20 cellular contexts compared by ENCODE assay signal in genomic region chr6:144578385-144579350, GRCh38.
A peak's percentile ranks its signal among the peaks of the same experiment; 100 is the strongest.
DNase-seq lines count a peak whose midpoint lies in the region; ATAC-seq and TF ChIP-seq lines count a peak whose summit lies in the region.
"Had no signal": no experiment of that assay in that cellular context is flagged by ENCODE, and none has a peak within 500 bp of the region (broad histone marks: within the 10 kb centered on the region; RNA-seq: fewer than 3 reads in every experiment).

No MANE protein-coding gene starts in this region.

- H3K36me3 Mint-ChIP-seq in activated T-cell treated with anti-CD3 and anti-CD28 coated beads, Interleukin-2, amount 50 U/mL, for 24 hours (ENCODE audit: low read depth): peaks cover 22% of the 10 kb centered on the region
- H3K36me3 Mint-ChIP-seq in T-cell: peaks cover 31% of the 10 kb centered on the region
- peaks cover 4% of the 10 kb centered on the region for H3K36me3 Mint-ChIP-seq in neural progenitor cell

- TF ChIP-seq CTCF in fibroblast of lung (conservative IDR thresholded peaks at IDR 0.05 in 1 of 2, IDR thresholded peaks at IDR 0.05 in 1 of 2; ENCODE audit: low read depth in 1 of 2, low read length in 2 of 2) (no peak), neural progenitor cell (IDR thresholded peaks at IDR 0.05) (no peak)

- POLR2A ChIA-PET in T-cell (lab: Charles Lee): no interaction called here

- H3K4me1 Mint-ChIP-seq in activated T-cell treated with anti-CD3 and anti-CD28 coated beads, Interleukin-2, amount 50 U/mL, for 24 hours (ENCODE audit: low read depth): peaks cover 44% of the 10 kb centered on the region
- peaks cover 32 to 54% (median 45%) of the 10 kb centered on the region in 3 donors for H3K4me1 Mint-ChIP-seq in T-cell
- peaks cover 14% of the 10 kb centered on the region for H3K4me1 Mint-ChIP-seq in neural progenitor cell

- no peak overlapping the region for H3K4me3 ChIP-seq in fibroblast of lung (replicated peaks in 1 of 4; ENCODE audit: control extremely low read depth in 1 of 4, insufficient read depth in 1 of 4, low read depth in 3 of 4, low read length in 4 of 4)
- no peak overlapping the region for H3K4me3 ChIP-seq in neural progenitor cell
- H3K4me3 ChIP-seq: left ventricle myocardium inferior, PC-9, prostate gland, spleen had no signal

- H4K20me1 ChIP-seq in fibroblast of lung (ENCODE audit: control insufficient read depth, extremely low read depth, insufficient read depth, low read length) (no peaks in the 10 kb centered on the region), neural progenitor cell (ENCODE audit: low read depth) (peaks cover 3% of the 10 kb centered on the region)

- DNase-seq in activated T-cell treated with anti-CD3 and anti-CD28 coated beads, Interleukin-2, amount 50 U/mL, for 24 hours: no peak
- DNase-seq in activated T-cell treated with anti-CD3 and anti-CD28 coated beads for 4 hours: no peak
- DNase-seq in T-cell: no peak
- peak; percentile 25 to 49 for DNase-seq in fibroblast of lung (ENCODE audit: low read depth in 2 of 2)
- DNase-seq in neural progenitor cell (ENCODE audit: low spot score): no peak
- no peak for DNase-seq in OCI-M2 (lab: John Stamatoyannopoulos, UW; ENCODE audit: unreplicated experiment)
- no peak for DNase-seq in GDM1 (lab: John Stamatoyannopoulos, UW)
- DNase-seq: ACHN; activated gamma-delta T cell treated with Interleukin-2 at 50 U/mL for 16 hours; left ventricle myocardium inferior; NCI-H187; NCI-H526; PC-9; spleen; stimulated activated naive CD4-positive, alpha-beta T cell treated with Interleukin-2 at 50 U/mL for 16 hours; trophoblast cell had no signal

- H3K9ac ChIP-seq in fibroblast of lung (ENCODE audit: insufficient read depth, low read length) (no peak overlapping the region), neural progenitor cell (no peak overlapping the region)

- H3K27me3 ChIP-seq in fibroblast of lung (ENCODE audit: control insufficient read depth, insufficient read depth, low read length): no peaks in the 10 kb centered on the region
- H3K27me3 ChIP-seq in neural progenitor cell: no peaks in the 10 kb centered on the region
- H3K27me3 ChIP-seq: spleen had no signal

- no peak overlapping the region for H3K4me3 Mint-ChIP-seq in activated T-cell treated with anti-CD3 and anti-CD28 coated beads, Interleukin-2, amount 50 U/mL, for 24 hours
- H3K4me3 Mint-ChIP-seq in T-cell (no peak overlapping the region), neural progenitor cell (no peak overlapping the region)

- ATAC-seq in T-cell (replicated peaks in 1 of 4): no peak
- no peak for ATAC-seq in GM21515 (IDR thresholded peaks at IDR 0.05; ENCODE audit: unreplicated experiment)

- H3K9me3 ChIP-seq in fibroblast of lung (ENCODE audit: control insufficient read depth, insufficient read depth, low read depth, low read length) (no peaks in the 10 kb centered on the region), neural progenitor cell (ENCODE audit: low read depth) (no peaks in the 10 kb centered on the region)
- H3K9me3 ChIP-seq: left ventricle myocardium inferior, prostate gland, spleen had no signal

- H3K27ac ChIP-seq in fibroblast of lung (ENCODE audit: insufficient read depth, low read length) (no peak overlapping the region), neural progenitor cell (no peak overlapping the region)
- H3K27ac ChIP-seq: HL-60, left ventricle myocardium inferior, PC-9, prostate gland, spleen, VCaP had no signal

- H3K4me2 ChIP-seq in fibroblast of lung (ENCODE audit: extremely low read depth, insufficient read depth, low read length) (no peak overlapping the region), neural progenitor cell (no peak overlapping the region)
- H3K4me2 ChIP-seq: PC-9 had no signal

- H3K4me1 ChIP-seq in fibroblast of lung (ENCODE audit: control insufficient read depth, extremely low read depth, insufficient read depth, low read length): peaks cover 5% of the 10 kb centered on the region
- H3K4me1 ChIP-seq in neural progenitor cell: peaks cover 11% of the 10 kb centered on the region
- H3K4me1 ChIP-seq: prostate gland had no signal

- no peaks in the 10 kb centered on the region for H3K27me3 Mint-ChIP-seq in activated T-cell treated with anti-CD3 and anti-CD28 coated beads, Interleukin-2, amount 50 U/mL, for 24 hours
- H3K27me3 Mint-ChIP-seq in T-cell (no peaks in the 10 kb centered on the region), neural progenitor cell (ENCODE audit: insufficient read depth, low read depth) (peaks cover 2% of the 10 kb centered on the region)

- CTCF ChIA-PET in T-cell (lab: Charles Lee): interaction anchor here in 1 of 2 donors (1.0 to 1.2 kb wide), 3 partner anchors 10 to 452 kb away, joined by 3 read pairs; no protein-coding TSS in a partner anchor

- no peaks in the 10 kb centered on the region for H3F3A ChIP-seq in neural progenitor cell (ENCODE audit: low read depth)

- H3K27ac Mint-ChIP-seq in activated T-cell treated with anti-CD3 and anti-CD28 coated beads, Interleukin-2, amount 50 U/mL, for 24 hours: peak overlapping the region; percentile 58
- peak overlapping the region; percentile 34 to 47 for H3K27ac Mint-ChIP-seq in T-cell
- no peak overlapping the region for H3K27ac Mint-ChIP-seq in neural progenitor cell

- H3K79me2 ChIP-seq in fibroblast of lung (ENCODE audit: control insufficient read depth, insufficient read depth, low read length): no peaks in the 10 kb centered on the region
- no peaks in the 10 kb centered on the region for H3K79me2 ChIP-seq in neural progenitor cell (ENCODE audit: low read depth)

- H3K9me3 Mint-ChIP-seq in activated T-cell treated with anti-CD3 and anti-CD28 coated beads, Interleukin-2, amount 50 U/mL, for 24 hours: no peaks in the 10 kb centered on the region
- H3K9me3 Mint-ChIP-seq in T-cell (no peaks in the 10 kb centered on the region), neural progenitor cell (no peaks in the 10 kb centered on the region)

- no peaks in the 10 kb centered on the region for H3K36me3 ChIP-seq in fibroblast of lung (ENCODE audit: control insufficient read depth, insufficient read depth, low read length)
- no peaks in the 10 kb centered on the region for H3K36me3 ChIP-seq in neural progenitor cell
- H3K36me3 ChIP-seq: prostate gland had no signal

- no peak overlapping the region for H2AFZ ChIP-seq in fibroblast of lung (ENCODE audit: low read length)
- H2AFZ ChIP-seq in neural progenitor cell (replicated peaks): no peak overlapping the region
- H2AFZ ChIP-seq: PC-9 had no signal

Comparison
In these comparisons a context has a peak if more than half of its experiments do, and no peak if none do; other contexts are left out.
1. DNase-seq: peak in fibroblast of lung (2 of 2); none in activated T-cell treated with anti-CD3 and anti-CD28 coated beads, Interleukin-2, amount 50 U/mL, for 24 hours (single experiment), activated T-cell treated with anti-CD3 and anti-CD28 coated beads for 4 hours (single experiment), T-cell (0 of 34), neural progenitor cell (single experiment), OCI-M2 (single experiment) and GDM1 (single experiment).